In genomic region chr3:50610992-50611463, GRCh38 we compare ENCODE assay signal across 8 cellular contexts. TPM values are rescaled to one million over a fixed set of nuclear protein-coding genes. Genes with fewer than 3 reads are reported as not detected.
DNase-seq lines count a peak whose midpoint lies in the region; ATAC-seq, FAIRE-seq and TF ChIP-seq lines count a peak whose summit lies in the region.

No MANE protein-coding gene starts in this region.

- DNase-seq in endothelial cell of umbilical vein (ENCODE audit: low read depth, low spot score) (peak; percentile 26), neural progenitor cell (ENCODE audit: low spot score) (no peak), left lobe of liver (ENCODE audit: low spot score) (no peak), superior temporal gyrus (ENCODE audit: extremely low spot score) (no peak), inferior parietal cortex (ENCODE audit: extremely low spot score) (no peak)

- H3K4me1 Mint-ChIP-seq in neural progenitor cell, result peaks cover 33% of the 10 kb centered on the region

- CTCF ChIA-PET in endothelial cell of umbilical vein (lab: Charles Lee), result interaction anchor here (0.6 to 4.9 kb wide), 9 partner anchors 13 to 1770 kb away, joined by 3 to 105 read pairs (median 6); no protein-coding TSS in a partner anchor

- H3K9me3 ChIP-seq in OCI-LY3 (ENCODE audit: insufficient read depth, low read length) (no peaks in the 10 kb centered on the region), endothelial cell of umbilical vein (replicated peaks; ENCODE audit: control insufficient read depth, insufficient read depth, low read length) (no peaks in the 10 kb centered on the region), neural progenitor cell (ENCODE audit: low read depth) (no peaks in the 10 kb centered on the region)

- no peaks in the 10 kb centered on the region for H3K36me3 Mint-ChIP-seq in neural progenitor cell

- H3K27ac Mint-ChIP-seq in neural progenitor cell, result no peak overlapping the region

- BruUV-seq in endothelial cell of umbilical vein (replicated peaks; lab: Mats Ljungman, UMichigan), result TSS peak; percentile 41

- TF ChIP-seq POLR2A in endothelial cell of umbilical vein (IDR thresholded peaks at IDR 0.05; ENCODE audit: low read depth, low read length), result no peak

- H2AFZ ChIP-seq in OCI-LY3 (ENCODE audit: low read depth, low read length) (peak overlapping the region; percentile 67; the same call in 1 of the 2 replicates), endothelial cell of umbilical vein (ENCODE audit: low read depth, low read length) (peak overlapping the region; percentile 89), neural progenitor cell (replicated peaks) (peak overlapping the region; percentile 79)

- H3K4me2 ChIP-seq in OCI-LY3 (ENCODE audit: low read length) (peak overlapping the region; percentile 91), endothelial cell of umbilical vein (ENCODE audit: insufficient read depth, low read length) (peak overlapping the region; percentile 34), neural progenitor cell (peak overlapping the region; percentile 80)

- no peak for ATAC-seq in left lobe of liver
- no peak for ATAC-seq in HG02870 (IDR thresholded peaks at IDR 0.05; ENCODE audit: unreplicated experiment)

- H3K4me3 Mint-ChIP-seq in neural progenitor cell, result peak overlapping the region; percentile 86

- no peak for FAIRE-seq in endothelial cell of umbilical vein (lab: Jason Lieb, UNC)

- H3K36me3 ChIP-seq in OCI-LY3 (replicated peaks; ENCODE audit: low read depth, low read length), result no peaks in the 10 kb centered on the region
- H3K36me3 ChIP-seq in endothelial cell of umbilical vein (ENCODE audit: control insufficient read depth in 2 of 2, extremely low read depth in 1 of 2, insufficient read depth in 2 of 2, low read length in 2 of 2), result peaks cover 0 to 6% of the 10 kb centered on the region in 2 experiments
- no peaks in the 10 kb centered on the region for H3K36me3 ChIP-seq in neural progenitor cell

- intact Hi-C loops in endothelial cell of umbilical vein (cut with micrococcal nuclease), result loop anchor here (1.0 to 10.0 kb wide), 3 partner anchors 10 to 1064 kb away; partner anchors contain the start of genes DCAF1 and TEX264

- POLR2A ChIA-PET in endothelial cell of umbilical vein (lab: Charles Lee), result interaction anchor here (1.2 to 1.3 kb wide), 2 partner anchors 40 to 42 kb away, joined by 3 to 9 read pairs; partner anchors contain the start of gene HEMK1

- no peaks in the 10 kb centered on the region for H3K9me3 Mint-ChIP-seq in neural progenitor cell

- peak overlapping the region; percentile 81 for H3K4me3 ChIP-seq in OCI-LY3 (ENCODE audit: low read length)
- H3K4me3 ChIP-seq in endothelial cell of umbilical vein (replicated peaks in 1 of 3; ENCODE audit: insufficient read depth in 1 of 3, low read depth in 1 of 3, low read length in 3 of 3), result peak overlapping the region; percentile 9 to 51 (median 50)
- peak overlapping the region; percentile 63 for H3K4me3 ChIP-seq in neural progenitor cell

- H3K79me2 ChIP-seq in OCI-LY3 (ENCODE audit: low read length) (no peaks in the 10 kb centered on the region), endothelial cell of umbilical vein (ENCODE audit: control insufficient read depth, insufficient read depth, low read length) (no peaks in the 10 kb centered on the region), neural progenitor cell (ENCODE audit: low read depth) (no peaks in the 10 kb centered on the region)

- no peak for TF ChIP-seq CTCF in C4-2B (conservative IDR thresholded peaks at IDR 0.05)
- TF ChIP-seq CTCF in OCI-LY3 (IDR thresholded peaks at IDR 0.05; ENCODE audit: low read depth, low read length), result no peak
- no peak for TF ChIP-seq CTCF in endothelial cell of umbilical vein (IDR thresholded peaks at IDR 0.05; ENCODE audit: extremely low read depth in 1 of 2, insufficient read depth in 1 of 2, low read depth in 1 of 2, low read length in 2 of 2)
- TF ChIP-seq CTCF in neural progenitor cell (IDR thresholded peaks at IDR 0.05), result no peak

- H3K27me3 ChIP-seq in OCI-LY3 (ENCODE audit: low read depth, low read length) (peaks cover 19% of the 10 kb centered on the region), endothelial cell of umbilical vein (ENCODE audit: control insufficient read depth in 2 of 2, insufficient read depth in 2 of 2, low read length in 2 of 2) (no peaks in the 10 kb centered on the region), neural progenitor cell (peaks cover 51% of the 10 kb centered on the region)

- H4K20me1 ChIP-seq in OCI-LY3 (ENCODE audit: insufficient read depth, low read length) (no peaks in the 10 kb centered on the region), endothelial cell of umbilical vein (replicated peaks; ENCODE audit: control insufficient read depth, extremely low read depth, insufficient read depth, low read length) (no peaks in the 10 kb centered on the region), neural progenitor cell (ENCODE audit: low read depth) (no peaks in the 10 kb centered on the region)

- peak overlapping the region; percentile 73 for H3K9ac ChIP-seq in OCI-LY3 (ENCODE audit: low read length)
- H3K9ac ChIP-seq in endothelial cell of umbilical vein (replicated peaks; ENCODE audit: extremely low read depth, insufficient read depth, low read length), result peak overlapping the region; percentile 59
- H3K9ac ChIP-seq in neural progenitor cell, result no peak overlapping the region

- peaks cover 20% of the 10 kb centered on the region for H3F3A ChIP-seq in neural progenitor cell (ENCODE audit: low read depth)

- dilution Hi-C loops in endothelial cell of umbilical vein (cut with MboI; ENCODE audit: extremely low pct_ligation_motif_present, low sequenced_read_pairs), result no loop called here

- H3K4me1 ChIP-seq in OCI-LY3 (ENCODE audit: low read length) (peaks cover 22% of the 10 kb centered on the region), endothelial cell of umbilical vein (ENCODE audit: control insufficient read depth, extremely low read depth, insufficient read depth, low read length) (peaks cover 15% of the 10 kb centered on the region), neural progenitor cell (peaks cover 14% of the 10 kb centered on the region)

- H3K27me3 Mint-ChIP-seq in neural progenitor cell (ENCODE audit: insufficient read depth, low read depth), result peaks cover 21% of the 10 kb centered on the region

- H3K9me1 ChIP-seq in endothelial cell of umbilical vein (replicated peaks; ENCODE audit: control insufficient read depth, extremely low read depth, insufficient read depth, low read length), result no peaks in the 10 kb centered on the region

- peak overlapping the region; percentile 70 for H3K27ac ChIP-seq in C4-2B
- H3K27ac ChIP-seq in OCI-LY3 (ENCODE audit: low read length), result no peak overlapping the region
- H3K27ac ChIP-seq in endothelial cell of umbilical vein (ENCODE audit: insufficient read depth, low read depth, low read length), result peak overlapping the region; percentile 50
- H3K27ac ChIP-seq in neural progenitor cell, result no peak overlapping the region

TF ChIP-seq in endothelial cell of umbilical vein, 7 proteins besides CTCF, POLR2A, EP300 and RAD21 (continues in another document):
- TF ChIP-seq POLR2AphosphoS5 (IDR thresholded peaks at IDR 0.05; ENCODE audit: insufficient read depth, low read depth, low read length), result no peak
- no peak for TF ChIP-seq MYC (IDR thresholded peaks at IDR 0.05; ENCODE audit: low read depth, low read length)

RNA-seq across cellular contexts. Expression of gene CISH, which starts 0.5 kb away (rescaled TPM):
- total RNA-seq in endothelial cell of umbilical vein, result 2.2 and 2.5 TPM in 2 replicates
- 4.1 and 5.8 TPM in 2 replicates for polyA plus RNA-seq in endothelial cell of umbilical vein
- polyA plus RNA-seq in endothelial cell of umbilical vein (2011; cell fraction: cytosol; rRNA removed), result 2.4 and 2.9 TPM in 2 replicates
- 2.1 and 3.5 TPM in 2 replicates for polyA plus RNA-seq in endothelial cell of umbilical vein (2011; cell fraction: nucleus; rRNA removed)
- polyA plus RNA-seq in endothelial cell of umbilical vein (2012), result 1.6 and 2.1 TPM in 2 replicates
- polyA minus RNA-seq in endothelial cell of umbilical vein, result 4.7 and 6.0 TPM in 2 replicates
- 1.4 TPM for polyA minus RNA-seq in endothelial cell of umbilical vein (2011; cell fraction: cytosol; rRNA and poly(A)+ RNA removed)
- 1.8 and 2.0 TPM in 2 replicates for polyA minus RNA-seq in endothelial cell of umbilical vein (2011; cell fraction: nucleus; rRNA and poly(A)+ RNA removed)
- 0.32 and 0.90 TPM in 2 replicates for total RNA-seq in neural progenitor cell (ENCODE audit: low replicate concordance)
- total RNA-seq in left lobe of liver, result 8.5 TPM

RNA-seq across cellular contexts. Expression of gene MAPKAPK3, which starts 5.9 kb away (rescaled TPM):
- total RNA-seq in endothelial cell of umbilical vein (18.5 and 21.3 TPM in 2 replicates), neural progenitor cell (ENCODE audit: low replicate concordance) (47.7 and 77.5 TPM in 2 replicates), left lobe of liver (16.1 TPM)
- polyA plus RNA-seq in endothelial cell of umbilical vein, result 30.5 and 33.2 TPM in 2 replicates
- 23.6 and 24.2 TPM in 2 replicates for polyA plus RNA-seq in endothelial cell of umbilical vein (2011; cell fraction: cytosol; rRNA removed)
- polyA plus RNA-seq in endothelial cell of umbilical vein (2011; cell fraction: nucleus; rRNA removed), result 16.2 and 19.2 TPM in 2 replicates
- 19.3 and 22.6 TPM in 2 replicates for polyA plus RNA-seq in endothelial cell of umbilical vein (2012)
- polyA minus RNA-seq in endothelial cell of umbilical vein, result 29.2 TPM in 2 replicates
- 29.8 TPM for polyA minus RNA-seq in endothelial cell of umbilical vein (2011; cell fraction: cytosol; rRNA and poly(A)+ RNA removed)
- polyA minus RNA-seq in endothelial cell of umbilical vein (2011; cell fraction: nucleus; rRNA and poly(A)+ RNA removed), result 7.6 and 8.9 TPM in 2 replicates

RNA-seq across cellular contexts. Expression of gene HEMK1, which starts 41.7 kb away (rescaled TPM):
- total RNA-seq in endothelial cell of umbilical vein (12.0 and 15.2 TPM in 2 replicates), neural progenitor cell (ENCODE audit: low replicate concordance) (9.3 and 20.8 TPM in 2 replicates), left lobe of liver (16.8 TPM)
- 14.2 and 15.9 TPM in 2 replicates for polyA plus RNA-seq in endothelial cell of umbilical vein
- polyA plus RNA-seq in endothelial cell of umbilical vein (2011; cell fraction: cytosol; rRNA removed), result 10.9 and 11.8 TPM in 2 replicates
- polyA plus RNA-seq in endothelial cell of umbilical vein (2011; cell fraction: nucleus; rRNA removed), result 43.3 and 45.6 TPM in 2 replicates
- polyA plus RNA-seq in endothelial cell of umbilical vein (2012), result 9.4 and 11.9 TPM in 2 replicates
- 10.5 and 11.2 TPM in 2 replicates for polyA minus RNA-seq in endothelial cell of umbilical vein
- 3.8 TPM for polyA minus RNA-seq in endothelial cell of umbilical vein (2011; cell fraction: cytosol; rRNA and poly(A)+ RNA removed)
- polyA minus RNA-seq in endothelial cell of umbilical vein (2011; cell fraction: nucleus; rRNA and poly(A)+ RNA removed), result 10.7 and 14.8 TPM in 2 replicates

RNA-seq across cellular contexts. Expression of gene C3orf18, which starts 43.5 kb away (rescaled TPM):
- 1.7 and 2.6 TPM in 2 replicates for total RNA-seq in endothelial cell of umbilical vein
- polyA plus RNA-seq in endothelial cell of umbilical vein, result 2.7 and 2.9 TPM in 2 replicates
- polyA plus RNA-seq in endothelial cell of umbilical vein (2011; cell fraction: cytosol; rRNA removed), result 1.9 and 2.2 TPM in 2 replicates
- polyA plus RNA-seq in endothelial cell of umbilical vein (2011; cell fraction: nucleus; rRNA removed), result 4.2 and 5.2 TPM in 2 replicates
- 2.3 and 2.4 TPM in 2 replicates for polyA plus RNA-seq in endothelial cell of umbilical vein (2012)
- 2.2 and 2.3 TPM in 2 replicates for polyA minus RNA-seq in endothelial cell of umbilical vein
- 0.92 TPM for polyA minus RNA-seq in endothelial cell of umbilical vein (2011; cell fraction: cytosol; rRNA and poly(A)+ RNA removed)
- 0.77 and 1.5 TPM in 2 replicates for polyA minus RNA-seq in endothelial cell of umbilical vein (2011; cell fraction: nucleus; rRNA and poly(A)+ RNA removed)
- 8.5 and 15.6 TPM in 2 replicates for total RNA-seq in neural progenitor cell (ENCODE audit: low replicate concordance)
- 3.0 TPM for total RNA-seq in left lobe of liver

Comparison
In these comparisons a context has a peak if more than half of its experiments do, and no peak if none do; other contexts are left out.
1. H3K27ac ChIP-seq: peak in C4-2B (single experiment) and endothelial cell of umbilical vein (single experiment); none in OCI-LY3 (single experiment) and neural progenitor cell (single experiment).
2. H3K4me2 ChIP-seq: peak in every context shown above with its lines; median percentile 91 in OCI-LY3; 80 in neural progenitor cell; 34 in endothelial cell of umbilical vein.
3. Peak in every context shown above with its lines, with median percentiles within 50 percentile points of each other: H2AFZ ChIP-seq and H3K4me3 ChIP-seq.